ENCODE assay signal across 30 cellular contexts in genomic region chr10:28294169-28294532, GRCh38. TPM values are rescaled to one million over a fixed set of nuclear protein-coding genes. Genes with fewer than 3 reads are reported as not detected.
A peak's percentile ranks its signal among the peaks of the same experiment; 100 is the strongest.
DNase-seq lines count a peak whose midpoint lies in the region; ATAC-seq and TF ChIP-seq lines count a peak whose summit lies in the region.
"Had no signal": no experiment of that assay in that cellular context is flagged by ENCODE, and none has a peak within 500 bp of the region (broad histone marks: within the 10 kb centered on the region; RNA-seq: fewer than 3 reads in every experiment).

No MANE protein-coding gene starts in this region.

- no peaks in the 10 kb centered on the region for H3F3A ChIP-seq in GM23338 (replicated peaks; ENCODE audit: low read depth)

- H3K36me3 Mint-ChIP-seq in activated naive CD4-positive, alpha-beta T cell treated with anti-CD3 and anti-CD28 coated beads, Interleukin-2, amount 50 U/mL, for 24 hours = peaks cover 4% of the 10 kb centered on the region
- no peaks in the 10 kb centered on the region for H3K36me3 Mint-ChIP-seq in GM23338 (ENCODE audit: low read depth)
- H3K36me3 Mint-ChIP-seq: stimulated activated effector memory CD8-positive, alpha-beta T cell treated with anti-CD3 and anti-CD28 coated beads, Interleukin-12 subunit alpha, Interleukin-12 subunit beta, amount 100 ng/mL, for 72 hours had no signal

- H4K20me1 ChIP-seq in GM23338 (replicated peaks; ENCODE audit: insufficient read depth) = no peaks in the 10 kb centered on the region

- H3K27me3 Mint-ChIP-seq in activated naive CD4-positive, alpha-beta T cell treated with anti-CD3 and anti-CD28 coated beads, Interleukin-2, amount 50 U/mL, for 24 hours = no peaks in the 10 kb centered on the region
- H3K27me3 Mint-ChIP-seq in GM23338 (ENCODE audit: insufficient read depth, low read depth, poor library complexity) = peaks cover 2% of the 10 kb centered on the region

- H3K27ac Mint-ChIP-seq in activated naive CD4-positive, alpha-beta T cell treated with anti-CD3 and anti-CD28 coated beads, Interleukin-2, amount 50 U/mL, for 24 hours = peak overlapping the region; percentile 59
- no peak overlapping the region for H3K27ac Mint-ChIP-seq in GM23338
- H3K27ac Mint-ChIP-seq: nephron; stimulated activated effector memory CD8-positive, alpha-beta T cell treated with anti-CD3 and anti-CD28 coated beads, Interleukin-12 subunit alpha, Interleukin-12 subunit beta, amount 100 ng/mL, for 72 hours had no signal

- H3K4me3 Mint-ChIP-seq in activated naive CD4-positive, alpha-beta T cell treated with anti-CD3 and anti-CD28 coated beads, Interleukin-2, amount 50 U/mL, for 24 hours = no peak overlapping the region
- H3K4me3 Mint-ChIP-seq in GM23338 = no peak overlapping the region
- H3K4me3 Mint-ChIP-seq: nephron; stimulated activated effector memory CD8-positive, alpha-beta T cell treated with anti-CD3 and anti-CD28 coated beads, Interleukin-12 subunit alpha, Interleukin-12 subunit beta, amount 100 ng/mL, for 72 hours had no signal

- no peaks in the 10 kb centered on the region for H3K36me3 ChIP-seq in GM23338 (ENCODE audit: insufficient read depth)
- H3K36me3 ChIP-seq in stomach = no peaks in the 10 kb centered on the region
- H3K36me3 ChIP-seq: BE2C, brain microvascular endothelial cell, vagina had no signal

- no peak; the same call in 2 of the 3 replicates for ATAC-seq in GM23338
- ATAC-seq: left colon; mucosa of descending colon; stimulated activated effector memory CD8-positive, alpha-beta T cell treated with anti-CD3 and anti-CD28 coated beads, Interleukin-12 subunit alpha, Interleukin-12 subunit beta, amount 100 ng/mL, for 72 hours had no signal

- no peaks in the 10 kb centered on the region for H3K9me3 Mint-ChIP-seq in activated naive CD4-positive, alpha-beta T cell treated with anti-CD3 and anti-CD28 coated beads, Interleukin-2, amount 50 U/mL, for 24 hours
- no peaks in the 10 kb centered on the region for H3K9me3 Mint-ChIP-seq in GM23338
- H3K9me3 Mint-ChIP-seq: stimulated activated effector memory CD8-positive, alpha-beta T cell treated with anti-CD3 and anti-CD28 coated beads, Interleukin-12 subunit alpha, Interleukin-12 subunit beta, amount 100 ng/mL, for 72 hours had no signal

- TF ChIP-seq POLR2A in stomach (IDR thresholded peaks at IDR 0.05) (no peak), erythroblast (IDR thresholded peaks at IDR 0.05; ENCODE audit: low read length) (no peak)

- peaks cover 92% of the 10 kb centered on the region for H3K4me1 Mint-ChIP-seq in activated naive CD4-positive, alpha-beta T cell treated with anti-CD3 and anti-CD28 coated beads, Interleukin-2, amount 50 U/mL, for 24 hours
- peaks cover 35% of the 10 kb centered on the region for H3K4me1 Mint-ChIP-seq in GM23338

- H3K4me2 ChIP-seq in GM23338 = no peak overlapping the region; the same call in 1 of the 2 replicates

- no peak overlapping the region for H3K27ac ChIP-seq in GM23338 (ENCODE audit: low read depth)
- H3K27ac ChIP-seq in coronary artery = peak overlapping the region; percentile 73 to 87
- peak overlapping the region in 4 of 5 donors; percentile 29 to 68 (median 42) for H3K27ac ChIP-seq in stomach
- H3K27ac ChIP-seq: brain microvascular endothelial cell, dorsolateral prefrontal cortex, vagina had no signal

- H3K27me3 ChIP-seq in GM23338 (ENCODE audit: insufficient read depth) = no peaks in the 10 kb centered on the region
- no peaks in the 10 kb centered on the region for H3K27me3 ChIP-seq in stomach
- H3K27me3 ChIP-seq: brain microvascular endothelial cell, dorsolateral prefrontal cortex, vagina had no signal

- no peaks in the 10 kb centered on the region for H3K9me3 ChIP-seq in stomach
- H3K9me3 ChIP-seq: BE2C, mucosa of descending colon, vagina had no signal

- no peaks in the 10 kb centered on the region; the same call in 1 of the 2 replicates for H3K79me2 ChIP-seq in GM23338 (replicated peaks; ENCODE audit: insufficient read depth)

- intact Hi-C loops in stomach (cut with DNase I; ENCODE audit: low total_unique reads) = no loop called here

- no peaks in the 10 kb centered on the region for H3K9me2 ChIP-seq in GM23338 (ENCODE audit: insufficient read depth)

- no peak overlapping the region for H3K4me3 ChIP-seq in GM23338
- peak overlapping the region; percentile 19 for H3K4me3 ChIP-seq in coronary artery
- H3K4me3 ChIP-seq in stomach = no peak overlapping the region
- H3K4me3 ChIP-seq: dorsolateral prefrontal cortex, mucosa of descending colon, vagina had no signal

- H2AFZ ChIP-seq in GM23338 = 0 out of 2 replicates have a peak overlapping the region, but pooled peaks have one; percentile 15

- DNase-seq in activated naive CD4-positive, alpha-beta T cell (lab: John Stamatoyannopoulos, UW) = no peak
- DNase-seq in GM23338 (ENCODE audit: low spot score) = no peak
- no peak for DNase-seq in coronary artery (ENCODE audit: low spot score)
- no peak for DNase-seq in stomach
- no peak for DNase-seq in 8988T
- DNase-seq in NCI-H2029 (lab: John Stamatoyannopoulos, UW) = no peak
- no peak for DNase-seq in erythroblast (lab: John Stamatoyannopoulos, UW)
- DNase-seq: activated CD4-positive, alpha-beta T cell treated with anti-CD3 and anti-CD28 coated beads, Interleukin-2, amount 50 U/mL, for 4 hours; activated CD4-positive, CD25-positive, alpha-beta regulatory T cell; activated CD8-positive, alpha-beta memory T cell treated with anti-CD3 and anti-CD28 coated beads, Interleukin-2, amount 50 U/mL, for 48 hours; activated effector memory CD4-positive, alpha-beta T cell treated with Interleukin-2 at 50 U/mL for 16 hours; amniotic stem cell; BE2C; brain microvascular endothelial cell; cerebellar nuclear complex; dorsolateral prefrontal cortex; hypothalamus; KBM-7; left colon; mammary epithelial cell; mucosa of descending colon; NCI-H1105; NCI-H187; NCI-H2171 treated with DMSO at 0.1 percent for 48 hours; NCI-H510A treated with DMSO at 0.1 percent for 48 hours; OCI-M1 had no signal

- TF ChIP-seq CTCF in GM23338 (conservative IDR thresholded peaks at IDR 0.05; ENCODE audit: low read depth in 2 of 2) = no peak
- no peak for TF ChIP-seq CTCF in coronary artery (IDR thresholded peaks at IDR 0.05)
- TF ChIP-seq CTCF in stomach (IDR thresholded peaks at IDR 0.05) = no peak

- H3K4me1 ChIP-seq in GM23338 (ENCODE audit: insufficient read depth) = peaks cover 26% of the 10 kb centered on the region; the same call in 1 of the 2 replicates
- H3K4me1 ChIP-seq in stomach = peaks cover 0 to 38% (median 19%) of the 10 kb centered on the region in 4 donors
- H3K4me1 ChIP-seq: BE2C had no signal

- TF ChIP-seq EP300 in stomach (IDR thresholded peaks at IDR 0.05) = no peak

- 77 to 88% (median 85%) methylated on average over 8 of the region's 8 CpGs for WGBS in stomach, 5 donors

TF ChIP-seq in GM23338, 12 proteins besides CTCF, POLR2A, EP300 and RAD21 (continues in another document):
- TF ChIP-seq REST (IDR thresholded peaks at IDR 0.05; ENCODE audit: unreplicated experiment) (no peak), ZNF331 (CRISPR knock-in tag; IDR thresholded peaks at IDR 0.05; ENCODE audit: low read depth) (no peak)

RNA-seq across cellular contexts. Expression of gene MPP7, which starts 8.7 kb away (rescaled TPM):
- total RNA-seq in GM23338 (2014; rRNA removed; shearing (Covaris generic)) = 8.0 and 9.4 TPM in 2 replicates
- polyA plus RNA-seq in GM23338 (2016; fragmentation: Nextera tagmentation; extraction: Ambion mirVana) (3.9 and 5.0 TPM in 2 replicates), stomach (1 to 10 TPM; 6.0 to 9.9 (median 6.7) TPM)
- total RNA-seq in stomach = 10 to 100 TPM; 11.2 to 42.0 (median 27.2) TPM
